Comparison of ENCODE assay signal across 14 cellular contexts in the genomic region with DNA sequence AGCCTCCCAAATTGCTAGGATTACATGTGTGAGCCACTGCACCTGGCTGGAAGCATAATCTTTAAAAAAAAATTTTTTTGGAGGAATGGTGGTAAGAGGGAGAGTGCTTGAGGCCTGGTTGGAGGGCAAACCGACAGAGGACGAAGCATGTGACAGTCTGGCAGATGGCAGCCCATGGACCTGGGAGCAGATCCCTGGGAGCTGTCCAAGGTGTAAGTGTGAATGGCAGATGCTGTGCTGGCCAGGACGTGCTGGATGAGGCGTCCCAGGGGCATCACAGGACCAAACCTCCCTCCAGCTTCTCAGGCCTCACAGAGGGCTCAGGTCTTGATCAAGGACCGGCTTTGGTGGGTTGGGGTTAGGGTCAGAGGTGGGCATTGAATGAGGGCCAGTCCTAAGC.
DNase-seq lines count a peak whose midpoint lies in the region; ATAC-seq, FAIRE-seq and TF ChIP-seq lines count a peak whose summit lies in the region.
"Had no signal": no experiment of that assay in that cellular context is flagged by ENCODE, and none has a peak within 500 bp of the region (broad histone marks: within the 10 kb centered on the region; RNA-seq: fewer than 3 reads in every experiment).

No MANE protein-coding gene starts in this region.

- H3K27ac Mint-ChIP-seq in activated CD8-positive, alpha-beta T cell treated with anti-CD3 and anti-CD28 coated beads, Interleukin-2, amount 10 ng/mL, durations not matched to agents 7 days and 5 days, result no peak overlapping the region
- H3K27ac Mint-ChIP-seq in activated CD8-positive, alpha-beta memory T cell treated with anti-CD3 and anti-CD28 coated beads, Interleukin-2, amount 10 ng/mL, durations not matched to agents 7 days and 5 days, result no peak overlapping the region
- H3K27ac Mint-ChIP-seq: activated CD8-positive, alpha-beta T cell treated with anti-CD3 and anti-CD28 coated beads for 36 hours; activated naive CD4-positive, alpha-beta T cell treated with anti-CD3 and anti-CD28 coated beads, Interleukin-2, amount 10 ng/mL, durations not matched to agents 7 days and 5 days had no signal

- peaks cover 16% of the 10 kb centered on the region for H3K36me3 Mint-ChIP-seq in activated CD8-positive, alpha-beta T cell treated with anti-CD3 and anti-CD28 coated beads, Interleukin-2, amount 10 ng/mL, durations not matched to agents 7 days and 5 days (ENCODE audit: low read depth)
- H3K36me3 Mint-ChIP-seq in activated CD8-positive, alpha-beta memory T cell treated with anti-CD3 and anti-CD28 coated beads, Interleukin-2, amount 10 ng/mL, durations not matched to agents 7 days and 5 days, result peaks cover 5% of the 10 kb centered on the region
- H3K36me3 Mint-ChIP-seq: activated naive CD4-positive, alpha-beta T cell treated with anti-CD3 and anti-CD28 coated beads, Interleukin-2, amount 10 ng/mL, durations not matched to agents 7 days and 5 days had no signal

- POLR2A ChIA-PET in A549 (lab: Yijun Ruan, JAX), result no interaction called here
- POLR2A ChIA-PET in activated CD8-positive, alpha-beta T cell treated with anti-CD3 and anti-CD28 coated beads, Interleukin-2, amount 10 ng/mL, durations not matched to agents 7 days and 5 days (lab: Charles Lee), result interaction anchor here (0.7 to 1.6 kb wide), 2 partner anchors 8 to 16 kb away, joined by 3 read pairs; no protein-coding TSS in a partner anchor

- no peak for TF ChIP-seq EP300 in A549 (IDR thresholded peaks at IDR 0.05)

- H3K27me3 ChIP-seq in thyroid gland, result no peaks in the 10 kb centered on the region

- H3K9me3 ChIP-seq in A549 (peaks cover 7% of the 10 kb centered on the region; the same call in 2 of the 3 replicates), thyroid gland (no peaks in the 10 kb centered on the region)

- H3K4me3 Mint-ChIP-seq in activated CD8-positive, alpha-beta T cell treated with anti-CD3 and anti-CD28 coated beads, Interleukin-2, amount 10 ng/mL, durations not matched to agents 7 days and 5 days, result no peak overlapping the region
- H3K4me3 Mint-ChIP-seq in activated CD8-positive, alpha-beta memory T cell treated with anti-CD3 and anti-CD28 coated beads, Interleukin-2, amount 10 ng/mL, durations not matched to agents 7 days and 5 days, result no peak overlapping the region
- H3K4me3 Mint-ChIP-seq: activated CD8-positive, alpha-beta T cell treated with anti-CD3 and anti-CD28 coated beads for 36 hours; activated naive CD4-positive, alpha-beta T cell treated with anti-CD3 and anti-CD28 coated beads, Interleukin-2, amount 10 ng/mL, durations not matched to agents 7 days and 5 days had no signal

- H3K27ac ChIP-seq in A549, result no peak overlapping the region
- H3K27ac ChIP-seq in thyroid gland, result no peak overlapping the region

- H3K4me3 ChIP-seq in A549 (no peak overlapping the region), thyroid gland (replicated peaks in 1 of 3) (no peak overlapping the region)
- H3K4me3 ChIP-seq: coronary artery had no signal

- peaks cover 18% of the 10 kb centered on the region for H3K9me3 Mint-ChIP-seq in activated CD8-positive, alpha-beta T cell treated with anti-CD3 and anti-CD28 coated beads, Interleukin-2, amount 10 ng/mL, durations not matched to agents 7 days and 5 days (ENCODE audit: insufficient read depth)
- H3K9me3 Mint-ChIP-seq in activated CD8-positive, alpha-beta memory T cell treated with anti-CD3 and anti-CD28 coated beads, Interleukin-2, amount 10 ng/mL, durations not matched to agents 7 days and 5 days (ENCODE audit: low read depth), result peaks cover 5% of the 10 kb centered on the region

- ATAC-seq in A549, result peak in 1 of 2 experiments; percentile 40; a peak in 3 of 6 replicates
- ATAC-seq in activated CD8-positive, alpha-beta T cell treated with anti-CD3 and anti-CD28 coated beads, Interleukin-2, amount 10 ng/mL, durations not matched to agents 7 days and 5 days, result no peak
- ATAC-seq in activated CD8-positive, alpha-beta memory T cell treated with anti-CD3 and anti-CD28 coated beads, Interleukin-2, amount 10 ng/mL, durations not matched to agents 7 days and 5 days, result no peak
- ATAC-seq: activated CD8-positive, alpha-beta T cell treated with anti-CD3 and anti-CD28 coated beads for 36 hours had no signal

- H3K4me2 ChIP-seq in A549, result no peak overlapping the region

- DNase-seq in A549 (ENCODE audit: low read depth in 1 of 2, low spot score in 1 of 2) (no peak), HT-29 (ENCODE audit: low spot score) (peak; percentile 52), amniotic epithelial cell (ENCODE audit: low read depth) (peak; percentile 42), iPS-NIHi11 (ENCODE audit: low spot score) (peak; percentile 71), NCI-H774 (lab: John Stamatoyannopoulos, UW) (no peak), thyroid gland (no peak)
- no peak for DNase-seq in activated CD8-positive, alpha-beta T cell treated with anti-CD3 and anti-CD28 coated beads, Interleukin-2, amount 10 ng/mL, durations not matched to agents 7 days and 5 days
- no peak for DNase-seq in activated CD8-positive, alpha-beta memory T cell treated with anti-CD3 and anti-CD28 coated beads, Interleukin-2, amount 10 ng/mL, durations not matched to agents 7 days and 5 days
- DNase-seq: activated CD8-positive, alpha-beta T cell treated with anti-CD3 and anti-CD28 coated beads for 36 hours; activated naive CD4-positive, alpha-beta T cell treated with anti-CD3 and anti-CD28 coated beads, Interleukin-2, amount 10 ng/mL, durations not matched to agents 7 days and 5 days; EL; small intestine had no signal

- CTCF ChIA-PET in A549 (lab: Yijun Ruan, JAX), result interaction anchor here (0.6 to 2.2 kb wide), 7 partner anchors 10 to 790 kb away, joined by 3 to 7 read pairs (median 3); no protein-coding TSS in a partner anchor
- CTCF ChIA-PET in activated CD8-positive, alpha-beta T cell treated with anti-CD3 and anti-CD28 coated beads, Interleukin-2, amount 10 ng/mL, durations not matched to agents 7 days and 5 days (lab: Charles Lee), result no interaction called here
- CTCF ChIA-PET in activated CD8-positive, alpha-beta memory T cell treated with anti-CD3 and anti-CD28 coated beads, Interleukin-2, amount 10 ng/mL, durations not matched to agents 7 days and 5 days (lab: Charles Lee), result no interaction called here

- 70% methylated on average over 5 of the region's 5 CpGs for WGBS in A549 (ENCODE audit: missing lambda C conversion rate)
- WGBS in thyroid gland, 2 donors, result 68 to 76% methylated on average over 5 of the region's 5 CpGs

- TF ChIP-seq POLR2A in A549 (IDR thresholded peaks at IDR 0.05; ENCODE audit: low read length) (no peak), thyroid gland (IDR thresholded peaks at IDR 0.05) (no peak)

- H3K27me3 Mint-ChIP-seq in activated CD8-positive, alpha-beta T cell treated with anti-CD3 and anti-CD28 coated beads, Interleukin-2, amount 10 ng/mL, durations not matched to agents 7 days and 5 days (ENCODE audit: low read depth), result peaks cover 19% of the 10 kb centered on the region
- peaks cover 48% of the 10 kb centered on the region for H3K27me3 Mint-ChIP-seq in activated CD8-positive, alpha-beta memory T cell treated with anti-CD3 and anti-CD28 coated beads, Interleukin-2, amount 10 ng/mL, durations not matched to agents 7 days and 5 days

- TF ChIP-seq RAD21 in A549 (conservative IDR thresholded peaks at IDR 0.05 in 1 of 2, IDR thresholded peaks at IDR 0.05 in 1 of 2), result no peak

- no peak for TF ChIP-seq CTCF in A549 (IDR thresholded peaks at IDR 0.05)
- TF ChIP-seq CTCF in thyroid gland (IDR thresholded peaks at IDR 0.05), result no peak

- H3K36me3 ChIP-seq in thyroid gland, result no peaks in the 10 kb centered on the region

- peaks cover 24% of the 10 kb centered on the region for H3K4me1 Mint-ChIP-seq in activated CD8-positive, alpha-beta T cell treated with anti-CD3 and anti-CD28 coated beads, Interleukin-2, amount 10 ng/mL, durations not matched to agents 7 days and 5 days (ENCODE audit: low read depth)
- peaks cover 18% of the 10 kb centered on the region for H3K4me1 Mint-ChIP-seq in activated CD8-positive, alpha-beta memory T cell treated with anti-CD3 and anti-CD28 coated beads, Interleukin-2, amount 10 ng/mL, durations not matched to agents 7 days and 5 days

- no peak for FAIRE-seq in A549 (lab: Jason Lieb, UNC)
- FAIRE-seq: GM18507, small intestine had no signal

- H3K4me1 ChIP-seq in A549 (peaks cover 10% of the 10 kb centered on the region; the same call in 2 of the 3 replicates), thyroid gland (peaks cover 21 to 41% of the 10 kb centered on the region in 2 donors)

- intact Hi-C loops in thyroid gland (cut with DNase I), result no loop called here

TF ChIP-seq in A549, 52 proteins besides CTCF, POLR2A, EP300 and RAD21:
- TF ChIP-seq REST (IDR thresholded peaks at IDR 0.05) (peak; percentile 73), TFCP2L1 (CRISPR knock-in tag; IDR thresholded peaks at IDR 0.05) (no peak), NR3C1 (IDR thresholded peaks at IDR 0.05) (no peak)
TF ChIP-seq in A549: peak in this region for 1.

Comparison
In these comparisons a context has a peak if more than half of its experiments do, and no peak if none do; other contexts are left out.
1. DNase-seq: peak in HT-29 (single experiment), amniotic epithelial cell (single experiment) and iPS-NIHi11 (single experiment); none in A549 (0 of 2), activated CD8-positive, alpha-beta T cell treated with anti-CD3 and anti-CD28 coated beads, Interleukin-2, amount 10 ng/mL, durations not matched to agents 7 days and 5 days (single experiment), NCI-H774 (single experiment), activated CD8-positive, alpha-beta memory T cell treated with anti-CD3 and anti-CD28 coated beads, Interleukin-2, amount 10 ng/mL, durations not matched to agents 7 days and 5 days (single experiment) and thyroid gland (0 of 2).